ENCODE assay signal across 14 cellular contexts in the genomic region with DNA sequence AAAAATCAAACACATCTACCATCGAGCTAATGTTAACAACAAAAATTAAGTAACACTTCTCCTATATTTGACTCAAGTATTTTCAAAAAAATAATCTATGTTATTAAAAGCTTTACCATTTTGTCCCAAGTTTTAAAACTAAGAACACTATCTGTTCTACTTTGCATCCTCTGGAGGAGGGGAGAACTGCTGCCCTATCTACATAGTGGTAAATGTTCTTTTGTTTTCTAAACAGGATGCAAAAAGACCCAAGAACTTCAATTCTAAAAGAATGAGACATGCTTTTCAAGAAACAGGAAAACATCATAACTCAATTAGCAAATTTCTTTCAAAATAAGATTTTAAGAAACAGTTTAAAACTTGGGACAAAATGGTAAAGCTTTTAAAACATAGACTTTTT. TPM values are rescaled to one million over a fixed set of nuclear protein-coding genes. Genes with fewer than 3 reads are reported as not detected.
DNase-seq lines count a peak whose midpoint lies in the region; ATAC-seq and TF ChIP-seq lines count a peak whose summit lies in the region.
"Had no signal": no experiment of that assay in that cellular context is flagged by ENCODE, and none has a peak within 500 bp of the region (broad histone marks: within the 10 kb centered on the region; RNA-seq: fewer than 3 reads in every experiment).

No MANE protein-coding gene starts in this region.

- no TSS peak for BruUV-seq in A673 (replicated peaks; lab: Mats Ljungman, UMichigan)

- no peaks in the 10 kb centered on the region for H3K79me2 ChIP-seq in GM23338 (replicated peaks; ENCODE audit: insufficient read depth)
- H3K79me2 ChIP-seq in SU-DHL-6 (ENCODE audit: insufficient read depth, low read length), result no peaks in the 10 kb centered on the region

- DNase-seq in GM23338 (ENCODE audit: low spot score) (peak; percentile 38), sigmoid colon (no peak), KBM-7 (no peak), GM03348 (ENCODE audit: low spot score) (no peak), A673 (ENCODE audit: low spot score) (no peak)
- DNase-seq: DMS53, GF-D8 had no signal

- TF ChIP-seq POLR2A in sigmoid colon (IDR thresholded peaks at IDR 0.05), result no peak

- H3K27ac Mint-ChIP-seq in GM23338, result peak overlapping the region; percentile 31; the same call in 1 of the 2 replicates
- H3K27ac Mint-ChIP-seq: IgD-negative memory B cell had no signal

- TF ChIP-seq CTCF in GM23338 (conservative IDR thresholded peaks at IDR 0.05; ENCODE audit: low read depth in 2 of 2) (no peak), SU-DHL-6 (IDR thresholded peaks at IDR 0.05; ENCODE audit: insufficient read depth, low read length, poor library complexity, severe bottlenecking) (no peak), sigmoid colon (IDR thresholded peaks at IDR 0.05) (no peak), A673 (conservative IDR thresholded peaks at IDR 0.05; ENCODE audit: low read depth, low read length) (no peak)

- H4K20me1 ChIP-seq in GM23338 (replicated peaks; ENCODE audit: insufficient read depth) (no peaks in the 10 kb centered on the region), SU-DHL-6 (ENCODE audit: low read depth, low read length) (no peaks in the 10 kb centered on the region)
- H4K20me1 ChIP-seq: BLaER1 treated with 17β-estradiol and CSF1 and Interleukin-3, amounts not matched to agents 10 nM and 100 nM had no signal

- H3K27me3 ChIP-seq in GM23338 (ENCODE audit: insufficient read depth) (no peaks in the 10 kb centered on the region), SU-DHL-6 (ENCODE audit: low read length) (no peaks in the 10 kb centered on the region), iPS-20b (ENCODE audit: insufficient read depth, low read length) (no peaks in the 10 kb centered on the region), sigmoid colon (no peaks in the 10 kb centered on the region), A673 (replicated peaks; ENCODE audit: insufficient read depth, low read depth, low read length, poor library complexity) (peaks cover 5% of the 10 kb centered on the region)
- H3K27me3 ChIP-seq: BLaER1 treated with 17β-estradiol and CSF1 and Interleukin-3, amounts not matched to agents 10 nM and 100 nM had no signal

- in situ Hi-C loops in KBM-7 (cut with MboI; ENCODE audit: low pct_unique_long_range_greater_than_20kb, low sequenced_read_pairs), result no loop called here

- H3K9me3 Mint-ChIP-seq in GM23338, result no peaks in the 10 kb centered on the region; the same call in 2 of the 3 replicates
- H3K9me3 Mint-ChIP-seq: CD4-positive, CD25-positive, alpha-beta regulatory T cell had no signal

- H3K9me2 ChIP-seq in GM23338 (ENCODE audit: insufficient read depth) (no peaks in the 10 kb centered on the region; the same call in 1 of the 2 replicates), SU-DHL-6 (replicated peaks; ENCODE audit: insufficient read depth, low read length) (no peaks in the 10 kb centered on the region)

- no peaks in the 10 kb centered on the region for H3K36me3 Mint-ChIP-seq in GM23338 (ENCODE audit: low read depth)
- H3K36me3 Mint-ChIP-seq: CD4-positive, CD25-positive, alpha-beta regulatory T cell; IgD-negative memory B cell had no signal

- peak; percentile 60 for ATAC-seq in GM23338
- ATAC-seq: HCT116 had no signal

- no peak overlapping the region for H3K27ac ChIP-seq in GM23338 (ENCODE audit: low read depth)
- H3K27ac ChIP-seq in SU-DHL-6 (ENCODE audit: low read depth, low read length), result no peak overlapping the region
- H3K27ac ChIP-seq in iPS-20b (ENCODE audit: low read length), result peak overlapping the region; percentile 29
- H3K27ac ChIP-seq in sigmoid colon, result peak overlapping the region in 3 of 4 donors; percentile 76 to 87 (median 83)
- no peak overlapping the region for H3K27ac ChIP-seq in A673 (ENCODE audit: low read depth, low read length, poor library complexity, severe bottlenecking)
- H3K27ac ChIP-seq: 22Rv1 had no signal

- H3K4me1 Mint-ChIP-seq in GM23338, result peaks cover 28% of the 10 kb centered on the region

- CTCF ChIA-PET in A673 (lab: Charles Lee), result no interaction called here

- H3K4me2 ChIP-seq in GM23338, result peak overlapping the region; percentile 4; the same call in 1 of the 2 replicates
- H3K4me2 ChIP-seq in SU-DHL-6 (ENCODE audit: low read depth, low read length, poor library complexity, severe bottlenecking), result peak overlapping the region; percentile 24

- no peak overlapping the region for H3K4me3 ChIP-seq in GM23338
- H3K4me3 ChIP-seq in SU-DHL-6 (ENCODE audit: insufficient read depth, low read length, poor library complexity, severe bottlenecking), result no peak overlapping the region
- H3K4me3 ChIP-seq in iPS-20b (ENCODE audit: low read length), result no peak overlapping the region
- H3K4me3 ChIP-seq in sigmoid colon, result no peak overlapping the region
- no peak overlapping the region for H3K4me3 ChIP-seq in A673 (ENCODE audit: low read depth, low read length, poor library complexity, severe bottlenecking)
- H3K4me3 ChIP-seq: BLaER1 treated with 17β-estradiol and CSF1 and Interleukin-3, amounts not matched to agents 10 nM and 100 nM had no signal

- POLR2A ChIA-PET in A673 (lab: Charles Lee; ENCODE audit: low non-redundant PET), result no interaction called here

- H3K9ac ChIP-seq in SU-DHL-6 (ENCODE audit: low read length) (no peak overlapping the region), iPS-20b (ENCODE audit: low read depth, low read length) (peak overlapping the region; percentile 24; the same call in 1 of the 2 replicates)
- H3K9ac ChIP-seq: BLaER1 treated with 17β-estradiol and CSF1 and Interleukin-3, amounts not matched to agents 10 nM and 100 nM had no signal

- 85 to 93% methylated on average over 1 of the region's 1 CpG for WGBS in sigmoid colon, 2 donors

- H3K4me3 Mint-ChIP-seq in GM23338, result no peak overlapping the region
- H3K4me3 Mint-ChIP-seq: IgD-negative memory B cell had no signal

- no peaks in the 10 kb centered on the region for H3K9me3 ChIP-seq in SU-DHL-6 (ENCODE audit: insufficient read depth, low read length)
- H3K9me3 ChIP-seq in iPS-20b (ENCODE audit: insufficient read depth, low read depth, low read length), result no peaks in the 10 kb centered on the region
- H3K9me3 ChIP-seq in sigmoid colon, result no peaks in the 10 kb centered on the region
- no peaks in the 10 kb centered on the region for H3K9me3 ChIP-seq in A673 (ENCODE audit: low read depth, low read length, poor library complexity, severe bottlenecking)

- TF ChIP-seq EP300 in sigmoid colon (IDR thresholded peaks at IDR 0.05), result no peak

- intact Hi-C loops in sigmoid colon (cut with DNase I), result no loop called here
- intact Hi-C loops in A673 (cut with micrococcal nuclease; ENCODE audit: unreplicated experiment), result no loop called here

- no peaks in the 10 kb centered on the region for H3F3A ChIP-seq in GM23338 (replicated peaks; ENCODE audit: low read depth)
- 0 out of 2 replicates have a peak, but pooled peaks cover 3% of the 10 kb centered on the region for H3F3A ChIP-seq in SU-DHL-6 (ENCODE audit: insufficient read depth)

- H3K36me3 ChIP-seq in GM23338 (ENCODE audit: insufficient read depth), result no peaks in the 10 kb centered on the region
- H3K36me3 ChIP-seq in SU-DHL-6 (ENCODE audit: low read length), result no peaks in the 10 kb centered on the region
- no peaks in the 10 kb centered on the region for H3K36me3 ChIP-seq in iPS-20b (ENCODE audit: insufficient read depth, low read depth, low read length)
- H3K36me3 ChIP-seq in sigmoid colon, result no peaks in the 10 kb centered on the region
- H3K36me3 ChIP-seq in A673 (ENCODE audit: insufficient read depth, low read length, poor library complexity, severe bottlenecking), result no peaks in the 10 kb centered on the region
- H3K36me3 ChIP-seq: BLaER1 treated with 17β-estradiol and CSF1 and Interleukin-3, amounts not matched to agents 10 nM and 100 nM had no signal

- peaks cover 2% of the 10 kb centered on the region for H3K27me3 Mint-ChIP-seq in GM23338 (ENCODE audit: insufficient read depth, low read depth, poor library complexity)
- H3K27me3 Mint-ChIP-seq: CD4-positive, CD25-positive, alpha-beta regulatory T cell had no signal

- H2AFZ ChIP-seq in GM23338 (no peak overlapping the region), SU-DHL-6 (ENCODE audit: low read depth, low read length, severe bottlenecking) (no peak overlapping the region)

- peaks cover 22% of the 10 kb centered on the region for H3K4me1 ChIP-seq in GM23338 (ENCODE audit: insufficient read depth)
- H3K4me1 ChIP-seq in iPS-20b (ENCODE audit: insufficient read depth, low read length), result peaks cover 17% of the 10 kb centered on the region
- H3K4me1 ChIP-seq in sigmoid colon, result peaks cover 0 to 58% (median 48%) of the 10 kb centered on the region in 4 donors
- H3K4me1 ChIP-seq in A673 (ENCODE audit: insufficient read depth, low read length, poor library complexity, severe bottlenecking), result no peaks in the 10 kb centered on the region

TF ChIP-seq in GM23338, 12 proteins besides CTCF, POLR2A, EP300 and RAD21 (continues in another document):
- TF ChIP-seq STAT1 (IDR thresholded peaks at IDR 0.05; ENCODE audit: unreplicated experiment), result no peak
- TF ChIP-seq ZNF331 (CRISPR knock-in tag; IDR thresholded peaks at IDR 0.05; ENCODE audit: low read depth), result no peak
- no peak for TF ChIP-seq EZH2 (IDR thresholded peaks at IDR 0.05; ENCODE audit: low read depth, unreplicated experiment)
- TF ChIP-seq ZNF114 (CRISPR knock-in tag; IDR thresholded peaks at IDR 0.05), result no peak
- TF ChIP-seq JUNB (IDR thresholded peaks at IDR 0.05; ENCODE audit: unreplicated experiment), result no peak
- TF ChIP-seq NANOG (IDR thresholded peaks at IDR 0.05; ENCODE audit: borderline replicate concordance), result no peak

RNA-seq across cellular contexts. Expression of gene SLC26A3, which starts 14.8 kb away (rescaled TPM):
- not detected in 2 replicates for total RNA-seq in GM23338 (2014; rRNA removed; shearing (Covaris generic))
- polyA plus RNA-seq in GM23338 (2016; fragmentation: Nextera tagmentation; extraction: Ambion mirVana), result not detected in 2 replicates
- total RNA-seq in sigmoid colon, result 10 to 100 TPM in 1 of 4 donors, 1 to 10 TPM in 3; 4.8 to 12.0 (median 7.6) TPM
- polyA plus RNA-seq in sigmoid colon, result 1,000 to 10,000 TPM in 1 of 3 donors, 100 to 1,000 TPM in 2; 326 to 1,079 (median 751) TPM
- total RNA-seq in A673 (2021), result not detected in 2 replicates
- total RNA-seq: CD4-positive, CD25-positive, alpha-beta regulatory T cell had no signal
- polyA plus RNA-seq: IgD-negative memory B cell had no signal

RNA-seq across cellular contexts. Expression of gene CBLL1, which starts 44.3 kb away (rescaled TPM):
- total RNA-seq in GM23338 (2014; rRNA removed; shearing (Covaris generic)), result 31.1 and 65.4 TPM in 2 replicates
- polyA plus RNA-seq in GM23338 (2016; fragmentation: Nextera tagmentation; extraction: Ambion mirVana), result 54.1 and 67.4 TPM in 2 replicates
- total RNA-seq in sigmoid colon, result 10 to 100 TPM; 25.2 to 47.4 (median 38.9) TPM
- polyA plus RNA-seq in sigmoid colon, result 10 to 100 TPM in 1 of 3 donors, 1 to 10 TPM in 2; 6.7 to 11.0 (median 7.8) TPM
- 30.8 and 37.9 TPM in 2 replicates for total RNA-seq in A673 (2021)

Comparison
In these comparisons a context has a peak if more than half of its experiments do, and no peak if none do; other contexts are left out.
1. H3K27ac ChIP-seq: peak in iPS-20b (single experiment) and sigmoid colon (3 of 4); none in GM23338 (single experiment), SU-DHL-6 (single experiment) and A673 (single experiment).